Comparison of ENCODE assay signal across 2 cellular contexts in the genomic region with DNA sequence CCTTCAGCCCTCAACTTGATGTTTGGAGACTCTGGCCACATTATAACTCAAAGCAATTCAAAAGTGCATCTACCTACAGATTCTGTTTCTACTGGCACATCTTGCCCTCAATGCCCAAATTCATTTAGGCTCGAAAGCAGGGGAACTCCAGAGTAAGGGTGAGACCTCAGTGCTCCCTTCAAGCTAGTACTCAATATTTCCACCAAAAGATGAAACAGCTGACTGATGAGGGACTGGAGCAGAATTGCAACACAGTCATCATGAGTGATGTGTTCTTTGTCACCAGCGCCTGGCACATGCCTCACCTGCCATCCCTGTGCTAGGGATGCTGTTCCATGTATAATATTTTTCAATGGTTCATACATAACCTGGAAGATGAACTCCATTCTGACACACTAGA.
TF ChIP-seq lines count a peak whose summit lies in the region.

No MANE protein-coding gene starts in this region.

TF ChIP-seq in GM23338, 12 proteins besides CTCF, POLR2A, EP300 and RAD21:
- TF ChIP-seq NANOG (IDR thresholded peaks at IDR 0.05; ENCODE audit: borderline replicate concordance) (no peak), EZH2phosphoT487 (IDR thresholded peaks at IDR 0.05; ENCODE audit: unreplicated experiment) (no peak), EZH2 (IDR thresholded peaks at IDR 0.05; ENCODE audit: low read depth, unreplicated experiment) (no peak), POLR2AphosphoS5 (IDR thresholded peaks at IDR 0.05; ENCODE audit: low read depth) (no peak)
- TF ChIP-seq, protein P1, sequence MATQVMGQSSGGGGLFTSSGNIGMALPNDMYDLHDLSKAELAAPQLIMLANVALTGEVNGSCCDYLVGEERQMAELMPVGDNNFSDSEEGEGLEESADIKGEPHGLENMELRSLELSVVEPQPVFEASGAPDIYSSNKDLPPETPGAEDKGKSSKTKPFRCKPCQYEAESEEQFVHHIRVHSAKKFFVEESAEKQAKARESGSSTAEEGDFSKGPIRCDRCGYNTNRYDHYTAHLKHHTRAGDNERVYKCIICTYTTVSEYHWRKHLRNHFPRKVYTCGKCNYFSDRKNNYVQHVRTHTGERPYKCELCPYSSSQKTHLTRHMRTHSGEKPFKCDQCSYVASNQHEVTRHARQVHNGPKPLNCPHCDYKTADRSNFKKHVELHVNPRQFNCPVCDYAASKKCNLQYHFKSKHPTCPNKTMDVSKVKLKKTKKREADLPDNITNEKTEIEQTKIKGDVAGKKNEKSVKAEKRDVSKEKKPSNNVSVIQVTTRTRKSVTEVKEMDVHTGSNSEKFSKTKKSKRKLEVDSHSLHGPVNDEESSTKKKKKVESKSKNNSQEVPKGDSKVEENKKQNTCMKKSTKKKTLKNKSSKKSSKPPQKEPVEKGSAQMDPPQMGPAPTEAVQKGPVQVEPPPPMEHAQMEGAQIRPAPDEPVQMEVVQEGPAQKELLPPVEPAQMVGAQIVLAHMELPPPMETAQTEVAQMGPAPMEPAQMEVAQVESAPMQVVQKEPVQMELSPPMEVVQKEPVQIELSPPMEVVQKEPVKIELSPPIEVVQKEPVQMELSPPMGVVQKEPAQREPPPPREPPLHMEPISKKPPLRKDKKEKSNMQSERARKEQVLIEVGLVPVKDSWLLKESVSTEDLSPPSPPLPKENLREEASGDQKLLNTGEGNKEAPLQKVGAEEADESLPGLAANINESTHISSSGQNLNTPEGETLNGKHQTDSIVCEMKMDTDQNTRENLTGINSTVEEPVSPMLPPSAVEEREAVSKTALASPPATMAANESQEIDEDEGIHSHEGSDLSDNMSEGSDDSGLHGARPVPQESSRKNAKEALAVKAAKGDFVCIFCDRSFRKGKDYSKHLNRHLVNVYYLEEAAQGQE (IDR thresholded peaks at IDR 0.05; ENCODE audit: unreplicated experiment), result no peak
- TF ChIP-seq, protein P2, sequence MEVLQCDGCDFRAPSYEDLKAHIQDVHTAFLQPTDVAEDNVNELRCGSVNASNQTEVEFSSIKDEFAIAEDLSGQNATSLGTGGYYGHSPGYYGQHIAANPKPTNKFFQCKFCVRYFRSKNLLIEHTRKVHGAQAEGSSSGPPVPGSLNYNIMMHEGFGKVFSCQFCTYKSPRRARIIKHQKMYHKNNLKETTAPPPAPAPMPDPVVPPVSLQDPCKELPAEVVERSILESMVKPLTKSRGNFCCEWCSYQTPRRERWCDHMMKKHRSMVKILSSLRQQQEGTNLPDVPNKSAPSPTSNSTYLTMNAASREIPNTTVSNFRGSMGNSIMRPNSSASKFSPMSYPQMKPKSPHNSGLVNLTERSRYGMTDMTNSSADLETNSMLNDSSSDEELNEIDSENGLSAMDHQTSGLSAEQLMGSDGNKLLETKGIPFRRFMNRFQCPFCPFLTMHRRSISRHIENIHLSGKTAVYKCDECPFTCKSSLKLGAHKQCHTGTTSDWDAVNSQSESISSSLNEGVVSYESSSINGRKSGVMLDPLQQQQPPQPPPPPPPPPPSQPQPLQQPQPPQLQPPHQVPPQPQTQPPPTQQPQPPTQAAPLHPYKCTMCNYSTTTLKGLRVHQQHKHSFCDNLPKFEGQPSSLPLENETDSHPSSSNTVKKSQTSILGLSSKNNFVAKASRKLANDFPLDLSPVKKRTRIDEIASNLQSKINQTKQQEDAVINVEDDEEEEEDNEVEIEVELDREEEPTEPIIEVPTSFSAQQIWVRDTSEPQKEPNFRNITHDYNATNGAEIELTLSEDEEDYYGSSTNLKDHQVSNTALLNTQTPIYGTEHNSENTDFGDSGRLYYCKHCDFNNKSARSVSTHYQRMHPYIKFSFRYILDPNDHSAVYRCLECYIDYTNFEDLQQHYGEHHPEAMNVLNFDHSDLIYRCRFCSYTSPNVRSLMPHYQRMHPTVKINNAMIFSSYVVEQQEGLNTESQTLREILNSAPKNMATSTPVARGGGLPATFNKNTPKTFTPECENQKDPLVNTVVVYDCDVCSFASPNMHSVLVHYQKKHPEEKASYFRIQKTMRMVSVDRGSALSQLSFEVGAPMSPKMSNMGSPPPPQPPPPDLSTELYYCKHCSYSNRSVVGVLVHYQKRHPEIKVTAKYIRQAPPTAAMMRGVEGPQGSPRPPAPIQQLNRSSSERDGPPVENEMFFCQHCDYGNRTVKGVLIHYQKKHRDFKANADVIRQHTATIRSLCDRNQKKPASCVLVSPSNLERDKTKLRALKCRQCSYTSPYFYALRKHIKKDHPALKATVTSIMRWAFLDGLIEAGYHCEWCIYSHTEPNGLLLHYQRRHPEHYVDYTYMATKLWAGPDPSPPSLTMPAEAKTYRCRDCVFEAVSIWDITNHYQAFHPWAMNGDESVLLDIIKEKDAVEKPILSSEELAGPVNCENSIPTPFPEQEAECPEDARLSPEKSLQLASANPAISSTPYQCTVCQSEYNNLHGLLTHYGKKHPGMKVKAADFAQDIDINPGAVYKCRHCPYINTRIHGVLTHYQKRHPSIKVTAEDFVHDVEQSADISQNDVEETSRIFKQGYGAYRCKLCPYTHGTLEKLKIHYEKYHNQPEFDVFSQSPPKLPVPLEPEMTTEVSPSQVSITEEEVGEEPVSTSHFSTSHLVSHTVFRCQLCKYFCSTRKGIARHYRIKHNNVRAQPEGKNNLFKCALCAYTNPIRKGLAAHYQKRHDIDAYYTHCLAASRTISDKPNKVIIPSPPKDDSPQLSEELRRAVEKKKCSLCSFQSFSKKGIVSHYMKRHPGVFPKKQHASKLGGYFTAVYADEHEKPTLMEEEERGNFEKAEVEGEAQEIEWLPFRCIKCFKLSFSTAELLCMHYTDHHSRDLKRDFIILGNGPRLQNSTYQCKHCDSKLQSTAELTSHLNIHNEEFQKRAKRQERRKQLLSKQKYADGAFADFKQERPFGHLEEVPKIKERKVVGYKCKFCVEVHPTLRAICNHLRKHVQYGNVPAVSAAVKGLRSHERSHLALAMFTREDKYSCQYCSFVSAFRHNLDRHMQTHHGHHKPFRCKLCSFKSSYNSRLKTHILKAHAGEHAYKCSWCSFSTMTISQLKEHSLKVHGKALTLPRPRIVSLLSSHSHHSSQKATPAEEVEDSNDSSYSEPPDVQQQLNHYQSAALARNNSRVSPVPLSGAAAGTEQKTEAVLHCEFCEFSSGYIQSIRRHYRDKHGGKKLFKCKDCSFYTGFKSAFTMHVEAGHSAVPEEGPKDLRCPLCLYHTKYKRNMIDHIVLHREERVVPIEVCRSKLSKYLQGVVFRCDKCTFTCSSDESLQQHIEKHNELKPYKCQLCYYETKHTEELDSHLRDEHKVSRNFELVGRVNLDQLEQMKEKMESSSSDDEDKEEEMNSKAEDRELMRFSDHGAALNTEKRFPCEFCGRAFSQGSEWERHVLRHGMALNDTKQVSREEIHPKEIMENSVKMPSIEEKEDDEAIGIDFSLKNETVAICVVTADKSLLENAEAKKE (CRISPR knock-in tag; IDR thresholded peaks at IDR 0.05), result no peak
- TF ChIP-seq, protein P3, sequence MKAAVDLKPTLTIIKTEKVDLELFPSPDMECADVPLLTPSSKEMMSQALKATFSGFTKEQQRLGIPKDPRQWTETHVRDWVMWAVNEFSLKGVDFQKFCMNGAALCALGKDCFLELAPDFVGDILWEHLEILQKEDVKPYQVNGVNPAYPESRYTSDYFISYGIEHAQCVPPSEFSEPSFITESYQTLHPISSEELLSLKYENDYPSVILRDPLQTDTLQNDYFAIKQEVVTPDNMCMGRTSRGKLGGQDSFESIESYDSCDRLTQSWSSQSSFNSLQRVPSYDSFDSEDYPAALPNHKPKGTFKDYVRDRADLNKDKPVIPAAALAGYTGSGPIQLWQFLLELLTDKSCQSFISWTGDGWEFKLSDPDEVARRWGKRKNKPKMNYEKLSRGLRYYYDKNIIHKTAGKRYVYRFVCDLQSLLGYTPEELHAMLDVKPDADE (IDR thresholded peaks at IDR 0.05), result no peak

TF ChIP-seq in H1, 55 proteins besides CTCF, POLR2A, EP300 and RAD21:
- TF ChIP-seq CTBP2 (IDR thresholded peaks at IDR 0.05; ENCODE audit: borderline replicate concordance, insufficient read depth, insufficient read length, low read length) (no peak), HDAC6 (IDR thresholded peaks at IDR 0.05; ENCODE audit: low read depth, low read length) (no peak)
TF ChIP-seq in H1: peak in this region for 0.
